17 cellular contexts compared by ENCODE assay signal in genomic region chr10:66827353-66827752, GRCh38.
DNase-seq lines count a peak whose midpoint lies in the region; ATAC-seq, FAIRE-seq and TF ChIP-seq lines count a peak whose summit lies in the region.
"Had no signal": no experiment of that assay in that cellular context is flagged by ENCODE, and none has a peak within 500 bp of the region (broad histone marks: within the 10 kb centered on the region; RNA-seq: fewer than 3 reads in every experiment).

No MANE protein-coding gene starts in this region.

- H3K27me3 Mint-ChIP-seq in CD4-positive, alpha-beta memory T cell = no peaks in the 10 kb centered on the region
- H3K27me3 Mint-ChIP-seq: T-cell had no signal

- H3K36me3 ChIP-seq in IMR-90 (ENCODE audit: control insufficient read depth, insufficient read depth, low read length) (no peaks in the 10 kb centered on the region), brain microvascular endothelial cell (replicated peaks) (no peaks in the 10 kb centered on the region)
- H3K36me3 ChIP-seq in CD4-positive, alpha-beta memory T cell (ENCODE audit: insufficient read depth, low read length) = no peaks in the 10 kb centered on the region
- H3K36me3 ChIP-seq: tibial artery had no signal

- no peak for TF ChIP-seq CTCF in AG10803 (conservative IDR thresholded peaks at IDR 0.05; ENCODE audit: low read length)
- TF ChIP-seq CTCF in IMR-90 (conservative IDR thresholded peaks at IDR 0.05; ENCODE audit: low read depth, low read length) = no peak
- no peak for TF ChIP-seq CTCF in brain microvascular endothelial cell (IDR thresholded peaks at IDR 0.05; ENCODE audit: low read depth, low read length, missing control alignments)

- intact Hi-C loops in IMR-90 (cut with micrococcal nuclease) = no loop called here
- intact Hi-C loops in CD4-positive, alpha-beta memory T cell (cut with micrococcal nuclease) = no loop called here
- intact Hi-C loops in posterior vena cava (cut with DNase I) = no loop called here

- POLR2A ChIA-PET in IMR-90 (lab: Charles Lee; ENCODE audit: unreplicated experiment) = no interaction called here
- POLR2A ChIA-PET in CD4-positive, alpha-beta memory T cell (lab: Charles Lee; ENCODE audit: partially characterized antibody) = no interaction called here

- no peaks in the 10 kb centered on the region for H3K79me1 ChIP-seq in IMR-90 (ENCODE audit: low read depth in 1 of 2, low read length in 2 of 2)

- H3K9ac ChIP-seq in IMR-90 (ENCODE audit: low read depth, low read length) = no peak overlapping the region

- H3K27me3 ChIP-seq in IMR-90 (ENCODE audit: control insufficient read depth, insufficient read depth, low read length) (no peaks in the 10 kb centered on the region), brain microvascular endothelial cell (replicated peaks) (no peaks in the 10 kb centered on the region)
- H3K27me3 ChIP-seq in CD4-positive, alpha-beta memory T cell (ENCODE audit: insufficient read depth, low read length) = no peaks in the 10 kb centered on the region
- H3K27me3 ChIP-seq: tibial artery had no signal

- no peak overlapping the region for H2AFZ ChIP-seq in IMR-90 (replicated peaks; ENCODE audit: low read length, poor library complexity)

- H3K4ac ChIP-seq in IMR-90 (ENCODE audit: low read depth, low read length) = no peak overlapping the region

- H2AK9ac ChIP-seq in IMR-90 (replicated peaks; ENCODE audit: low read depth, low read length, poor library complexity) = no peak overlapping the region

- no peak overlapping the region for H2BK15ac ChIP-seq in IMR-90 (ENCODE audit: low read depth, low read length)

- no peak overlapping the region for H3K18ac ChIP-seq in IMR-90 (ENCODE audit: low read depth, low read length)

- no peak overlapping the region for H3K56ac ChIP-seq in IMR-90 (ENCODE audit: extremely low read depth, insufficient read depth, low read length)

- no CpG with 5 or more reads among the region's 1 CpG for WGBS in IMR-90 (ENCODE audit: extremely low coverage in 2 of 2, insufficient read length in 1 of 2), 2 experiments

- no peak for TF ChIP-seq POLR2A in IMR-90 (IDR thresholded peaks at IDR 0.05; ENCODE audit: low read depth, low read length)

- no peak overlapping the region for H3K27ac Mint-ChIP-seq in CD4-positive, alpha-beta memory T cell
- H3K27ac Mint-ChIP-seq: T-cell had no signal

- H3K4me3 Mint-ChIP-seq in CD4-positive, alpha-beta memory T cell = no peak overlapping the region
- H3K4me3 Mint-ChIP-seq: T-cell had no signal

- H2BK5ac ChIP-seq in IMR-90 (ENCODE audit: low read depth, low read length, poor library complexity, severe bottlenecking) = no peak overlapping the region

- no peak overlapping the region for H3K4me3 ChIP-seq in AG10803 (ENCODE audit: low read length)
- no peak overlapping the region for H3K4me3 ChIP-seq in IMR-90 (ENCODE audit: insufficient read depth, low read depth, low read length)
- no peak overlapping the region for H3K4me3 ChIP-seq in brain microvascular endothelial cell (ENCODE audit: low read depth, low read length)
- no peak overlapping the region for H3K4me3 ChIP-seq in CD4-positive, alpha-beta memory T cell (ENCODE audit: low read length in 2 of 2)
- H3K4me3 ChIP-seq: tibial artery had no signal

- no peaks in the 10 kb centered on the region for H3K9me3 ChIP-seq in IMR-90 (ENCODE audit: control insufficient read depth, insufficient read depth, low read length)
- H3K9me3 ChIP-seq in CD4-positive, alpha-beta memory T cell (ENCODE audit: control insufficient read depth in 1 of 2, low read length in 2 of 2) = no peaks in the 10 kb centered on the region
- H3K9me3 ChIP-seq: tibial artery had no signal

- H3K14ac ChIP-seq in IMR-90 (replicated peaks; ENCODE audit: low read depth, low read length) = no peak overlapping the region

- H4K8ac ChIP-seq in IMR-90 (ENCODE audit: low read depth in 2 of 2, low read length in 2 of 2) = no peak overlapping the region

- dilution Hi-C loops in IMR-90 (cut with HindIII; ENCODE audit: low sequenced_read_pairs, unreplicated experiment) = no loop called here

- H4K5ac ChIP-seq in IMR-90 (ENCODE audit: low read depth, low read length) = no peak overlapping the region

- H2BK120ac ChIP-seq in IMR-90 (ENCODE audit: low read depth, low read length) = no peak overlapping the region

- peak; percentile 89 for FAIRE-seq in islet of Langerhans (lab: Jason Lieb, UNC)
- FAIRE-seq: kidney had no signal

- no peak overlapping the region for H3K4me2 ChIP-seq in IMR-90 (ENCODE audit: low read depth, low read length)

- H4K20me1 ChIP-seq in IMR-90 (ENCODE audit: insufficient read depth, low read length) = no peaks in the 10 kb centered on the region

- CTCF ChIA-PET in IMR-90 (lab: Yijun Ruan, JAX) = no interaction called here
- CTCF ChIA-PET in CD4-positive, alpha-beta memory T cell (lab: Charles Lee; ENCODE audit: partially characterized antibody) = no interaction called here

- H3K4me1 ChIP-seq in IMR-90 (ENCODE audit: control insufficient read depth, insufficient read depth, low read length) = no peaks in the 10 kb centered on the region; the same call in 1 of the 2 replicates
- no peaks in the 10 kb centered on the region for H3K4me1 ChIP-seq in CD4-positive, alpha-beta memory T cell (ENCODE audit: insufficient read depth, low read length)
- H3K4me1 ChIP-seq: tibial artery had no signal

- no peak overlapping the region for H2BK20ac ChIP-seq in IMR-90 (ENCODE audit: low read depth, low read length)

- H2AK5ac ChIP-seq in IMR-90 (ENCODE audit: low read depth, low read length) = no peak overlapping the region

- no peaks in the 10 kb centered on the region for H3K4me1 Mint-ChIP-seq in CD4-positive, alpha-beta memory T cell
- H3K4me1 Mint-ChIP-seq: T-cell had no signal

- no peak for TF ChIP-seq RAD21 in IMR-90 (IDR thresholded peaks at IDR 0.05; ENCODE audit: low read length)

- no peak overlapping the region for H3K23ac ChIP-seq in IMR-90 (ENCODE audit: low read depth, low read length)

- H4K91ac ChIP-seq in IMR-90 (ENCODE audit: insufficient read depth, low read depth, low read length) = no peak overlapping the region

- no peaks in the 10 kb centered on the region for H3K9me1 ChIP-seq in IMR-90 (ENCODE audit: insufficient read depth, low read length)

- no TSS peak for BruUV-seq in IMR-90 (replicated peaks; lab: Mats Ljungman, UMichigan)

- no peak overlapping the region for H3K27ac ChIP-seq in IMR-90 (ENCODE audit: insufficient read depth, low read length)
- H3K27ac ChIP-seq in brain microvascular endothelial cell = peak overlapping the region; percentile 7
- H3K27ac ChIP-seq in CD4-positive, alpha-beta memory T cell (ENCODE audit: low read depth, low read length) = no peak overlapping the region
- H3K27ac ChIP-seq: tibial artery had no signal

- peak; percentile 96 for ATAC-seq in IMR-90 (ENCODE audit: low read depth)
- ATAC-seq: T-cell had no signal

- in situ Hi-C loops in IMR-90 (cut with MboI; ENCODE audit: low sequenced_read_pairs) (no loop called here), brain microvascular endothelial cell (cut with HindIII; ENCODE audit: low pct_ligation_motif_present, low sequenced_read_pairs) (no loop called here)

- peaks cover 0 to 4% (median 0%) of the 10 kb centered on the region in 8 donors for H3K9me3 Mint-ChIP-seq in CD4-positive, alpha-beta memory T cell

- peak; percentile 40 for DNase-seq in AG10803 (ENCODE audit: low read depth)
- peak; percentile 74 for DNase-seq in IMR-90
- DNase-seq in brain microvascular endothelial cell = peak; percentile 64
- DNase-seq in CD4-positive, alpha-beta memory T cell = no peak
- DNase-seq in NCI-H1092 treated with DMSO at 0.1 percent for 48 hours (lab: John Stamatoyannopoulos, UW) = no peak
- no peak for DNase-seq in SW480 (ENCODE audit: low spot score)
- no peak for DNase-seq in posterior vena cava (ENCODE audit: low spot score)
- DNase-seq: activated CD4-positive, CD25-positive, alpha-beta regulatory T cell treated with anti-CD3 and anti-CD28 coated beads, Interleukin-2, amount 50 U/mL, for 72 hours; glutamatergic neuron; kidney; NCI-H1105; NCI-H2227 treated with DMSO at 0.1 percent for 48 hours; OCI-M1; posterior cingulate gyrus; T-cell; tibial artery had no signal

- H3K36me3 Mint-ChIP-seq in CD4-positive, alpha-beta memory T cell = no peaks in the 10 kb centered on the region
- H3K36me3 Mint-ChIP-seq: T-cell had no signal

TF ChIP-seq in IMR-90, 13 proteins besides CTCF, POLR2A, EP300 and RAD21:
- no peak for TF ChIP-seq USF2 (IDR thresholded peaks at IDR 0.05; ENCODE audit: low read depth, low read length)
- no peak; the same call in 1 of the 2 replicates for TF ChIP-seq CEBPB (IDR thresholded peaks at IDR 0.05; ENCODE audit: low read depth, low read length)
- TF ChIP-seq BHLHE40 (IDR thresholded peaks at IDR 0.05; ENCODE audit: low read depth, low read length) = no peak
- no peak for TF ChIP-seq CHD1 (IDR thresholded peaks at IDR 0.05; ENCODE audit: low read depth, low read length)
- TF ChIP-seq FOS (IDR thresholded peaks at IDR 0.05; ENCODE audit: low read depth, low read length) = no peak; the same call in 1 of the 2 replicates
- no peak for TF ChIP-seq ELK1 (IDR thresholded peaks at IDR 0.05; ENCODE audit: borderline replicate concordance, low read depth, low read length)
- TF ChIP-seq MXI1 (IDR thresholded peaks at IDR 0.05; ENCODE audit: borderline replicate concordance, low read depth, low read length) = no peak
- TF ChIP-seq MAFK (IDR thresholded peaks at IDR 0.05; ENCODE audit: low read depth, low read length) = no peak
- no peak for TF ChIP-seq SMC3 (IDR thresholded peaks at IDR 0.05; ENCODE audit: low read depth, low read length)
- no peak for TF ChIP-seq RCOR1 (IDR thresholded peaks at IDR 0.05; ENCODE audit: insufficient replicate concordance, low read length)
- no peak for TF ChIP-seq RFX5 (IDR thresholded peaks at IDR 0.05; ENCODE audit: low read depth, low read length)
- no peak for TF ChIP-seq MAZ (IDR thresholded peaks at IDR 0.05; ENCODE audit: borderline replicate concordance, low read depth, low read length)

Comparison
In these comparisons a context has a peak if more than half of its experiments do, and no peak if none do; other contexts are left out.
1. DNase-seq: peak in AG10803 (single experiment), IMR-90 (single experiment) and brain microvascular endothelial cell (single experiment); none in CD4-positive, alpha-beta memory T cell (0 of 5), NCI-H1092 treated with DMSO at 0.1 percent for 48 hours (single experiment), SW480 (single experiment) and posterior vena cava (single experiment).